2 cellular contexts compared by ENCODE assay signal in the genomic region with DNA sequence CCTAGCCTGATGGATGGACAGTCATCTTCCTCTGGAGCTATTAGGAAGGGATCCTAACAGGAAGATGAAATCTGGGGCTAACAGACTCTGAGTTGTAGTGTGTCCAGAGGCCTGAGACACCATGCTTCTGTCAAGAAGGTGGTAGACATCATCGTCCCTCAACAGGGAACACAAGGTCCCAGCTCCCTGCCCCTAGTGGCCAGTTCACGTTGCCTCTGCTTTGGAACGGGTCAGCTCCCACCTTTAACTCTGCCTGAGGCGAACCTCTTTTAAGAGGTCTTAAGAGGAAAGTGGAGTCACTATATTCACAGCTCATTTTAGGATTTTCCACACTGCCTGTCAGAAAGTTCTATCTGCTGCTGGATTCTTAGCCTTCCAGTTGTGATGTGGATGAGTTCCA.
TF ChIP-seq lines count a peak whose summit lies in the region.

No MANE protein-coding gene starts in this region.

TF ChIP-seq in HCT116, 20 proteins besides CTCF, POLR2A, EP300 and RAD21:
- TF ChIP-seq SRF (IDR thresholded peaks at IDR 0.05; ENCODE audit: low read depth) (no peak), JUND (IDR thresholded peaks at IDR 0.05) (no peak), TCF7L2 (IDR thresholded peaks at IDR 0.05; ENCODE audit: borderline replicate concordance, extremely low read depth, insufficient read depth, insufficient read length) (no peak), EGR1 (IDR thresholded peaks at IDR 0.05; ENCODE audit: low read depth) (no peak), SP1 (IDR thresholded peaks at IDR 0.05; ENCODE audit: low read depth) (no peak), ZNF274 (IDR thresholded peaks at IDR 0.05; ENCODE audit: low read depth, low read length) (no peak), ELF1 (IDR thresholded peaks at IDR 0.05; ENCODE audit: borderline replicate concordance, low read depth) (no peak), FOSL1 (IDR thresholded peaks at IDR 0.05; ENCODE audit: low read depth) (no peak), POLR2AphosphoS5 (IDR thresholded peaks at IDR 0.05; ENCODE audit: low read depth, low read length) (no peak)
- TF ChIP-seq, protein P1, sequence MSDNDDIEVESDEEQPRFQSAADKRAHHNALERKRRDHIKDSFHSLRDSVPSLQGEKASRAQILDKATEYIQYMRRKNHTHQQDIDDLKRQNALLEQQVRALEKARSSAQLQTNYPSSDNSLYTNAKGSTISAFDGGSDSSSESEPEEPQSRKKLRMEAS (IDR thresholded peaks at IDR 0.05) = no peak
- TF ChIP-seq, protein P2, sequence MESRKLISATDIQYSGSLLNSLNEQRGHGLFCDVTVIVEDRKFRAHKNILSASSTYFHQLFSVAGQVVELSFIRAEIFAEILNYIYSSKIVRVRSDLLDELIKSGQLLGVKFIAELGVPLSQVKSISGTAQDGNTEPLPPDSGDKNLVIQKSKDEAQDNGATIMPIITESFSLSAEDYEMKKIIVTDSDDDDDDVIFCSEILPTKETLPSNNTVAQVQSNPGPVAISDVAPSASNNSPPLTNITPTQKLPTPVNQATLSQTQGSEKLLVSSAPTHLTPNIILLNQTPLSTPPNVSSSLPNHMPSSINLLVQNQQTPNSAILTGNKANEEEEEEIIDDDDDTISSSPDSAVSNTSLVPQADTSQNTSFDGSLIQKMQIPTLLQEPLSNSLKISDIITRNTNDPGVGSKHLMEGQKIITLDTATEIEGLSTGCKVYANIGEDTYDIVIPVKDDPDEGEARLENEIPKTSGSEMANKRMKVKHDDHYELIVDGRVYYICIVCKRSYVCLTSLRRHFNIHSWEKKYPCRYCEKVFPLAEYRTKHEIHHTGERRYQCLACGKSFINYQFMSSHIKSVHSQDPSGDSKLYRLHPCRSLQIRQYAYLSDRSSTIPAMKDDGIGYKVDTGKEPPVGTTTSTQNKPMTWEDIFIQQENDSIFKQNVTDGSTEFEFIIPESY (IDR thresholded peaks at IDR 0.05; ENCODE audit: extremely low read depth, insufficient replicate concordance, low read length) = no peak

TF ChIP-seq in GM12878, 131 proteins besides CTCF, POLR2A, EP300 and RAD21:
- TF ChIP-seq ASH2L (IDR thresholded peaks at IDR 0.05; ENCODE audit: borderline replicate concordance, low read depth) (no peak), BCL11A (IDR thresholded peaks at IDR 0.05; ENCODE audit: low read depth, low read length) (no peak), MEF2B (IDR thresholded peaks at IDR 0.05; ENCODE audit: partially characterized antibody, poor library complexity, severe bottlenecking) (no peak), TAF1 (IDR thresholded peaks at IDR 0.05; ENCODE audit: borderline replicate concordance, low read depth, low read length) (no peak), ATF7 (IDR thresholded peaks at IDR 0.05; ENCODE audit: low read depth) (no peak), GATAD2B (conservative IDR thresholded peaks at IDR 0.05; ENCODE audit: low read depth) (no peak), CHD4 (IDR thresholded peaks at IDR 0.05) (no peak), ZSCAN29 (IDR thresholded peaks at IDR 0.05) (no peak), DPF2 (IDR thresholded peaks at IDR 0.05) (no peak), YBX1 (IDR thresholded peaks at IDR 0.05) (no peak), RELA (IDR thresholded peaks at IDR 0.05; ENCODE audit: borderline replicate concordance, partially characterized antibody) (no peak), KLF5 (IDR thresholded peaks at IDR 0.05; ENCODE audit: partially characterized antibody) (no peak), CREM (IDR thresholded peaks at IDR 0.05; ENCODE audit: low read depth) (no peak)
- TF ChIP-seq, protein P3, sequence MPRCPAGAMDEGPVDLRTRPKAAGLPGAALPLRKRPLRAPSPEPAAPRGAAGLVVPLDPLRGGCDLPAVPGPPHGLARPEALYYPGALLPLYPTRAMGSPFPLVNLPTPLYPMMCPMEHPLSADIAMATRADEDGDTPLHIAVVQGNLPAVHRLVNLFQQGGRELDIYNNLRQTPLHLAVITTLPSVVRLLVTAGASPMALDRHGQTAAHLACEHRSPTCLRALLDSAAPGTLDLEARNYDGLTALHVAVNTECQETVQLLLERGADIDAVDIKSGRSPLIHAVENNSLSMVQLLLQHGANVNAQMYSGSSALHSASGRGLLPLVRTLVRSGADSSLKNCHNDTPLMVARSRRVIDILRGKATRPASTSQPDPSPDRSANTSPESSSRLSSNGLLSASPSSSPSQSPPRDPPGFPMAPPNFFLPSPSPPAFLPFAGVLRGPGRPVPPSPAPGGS (IDR thresholded peaks at IDR 0.05; ENCODE audit: borderline replicate concordance, insufficient read depth, low read depth, low read length, poor library complexity, severe bottlenecking) = no peak
- TF ChIP-seq, protein P4, sequence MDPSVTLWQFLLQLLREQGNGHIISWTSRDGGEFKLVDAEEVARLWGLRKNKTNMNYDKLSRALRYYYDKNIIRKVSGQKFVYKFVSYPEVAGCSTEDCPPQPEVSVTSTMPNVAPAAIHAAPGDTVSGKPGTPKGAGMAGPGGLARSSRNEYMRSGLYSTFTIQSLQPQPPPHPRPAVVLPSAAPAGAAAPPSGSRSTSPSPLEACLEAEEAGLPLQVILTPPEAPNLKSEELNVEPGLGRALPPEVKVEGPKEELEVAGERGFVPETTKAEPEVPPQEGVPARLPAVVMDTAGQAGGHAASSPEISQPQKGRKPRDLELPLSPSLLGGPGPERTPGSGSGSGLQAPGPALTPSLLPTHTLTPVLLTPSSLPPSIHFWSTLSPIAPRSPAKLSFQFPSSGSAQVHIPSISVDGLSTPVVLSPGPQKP (IDR thresholded peaks at IDR 0.05; ENCODE audit: low read depth, low read length) = no peak
- TF ChIP-seq, protein P5, sequence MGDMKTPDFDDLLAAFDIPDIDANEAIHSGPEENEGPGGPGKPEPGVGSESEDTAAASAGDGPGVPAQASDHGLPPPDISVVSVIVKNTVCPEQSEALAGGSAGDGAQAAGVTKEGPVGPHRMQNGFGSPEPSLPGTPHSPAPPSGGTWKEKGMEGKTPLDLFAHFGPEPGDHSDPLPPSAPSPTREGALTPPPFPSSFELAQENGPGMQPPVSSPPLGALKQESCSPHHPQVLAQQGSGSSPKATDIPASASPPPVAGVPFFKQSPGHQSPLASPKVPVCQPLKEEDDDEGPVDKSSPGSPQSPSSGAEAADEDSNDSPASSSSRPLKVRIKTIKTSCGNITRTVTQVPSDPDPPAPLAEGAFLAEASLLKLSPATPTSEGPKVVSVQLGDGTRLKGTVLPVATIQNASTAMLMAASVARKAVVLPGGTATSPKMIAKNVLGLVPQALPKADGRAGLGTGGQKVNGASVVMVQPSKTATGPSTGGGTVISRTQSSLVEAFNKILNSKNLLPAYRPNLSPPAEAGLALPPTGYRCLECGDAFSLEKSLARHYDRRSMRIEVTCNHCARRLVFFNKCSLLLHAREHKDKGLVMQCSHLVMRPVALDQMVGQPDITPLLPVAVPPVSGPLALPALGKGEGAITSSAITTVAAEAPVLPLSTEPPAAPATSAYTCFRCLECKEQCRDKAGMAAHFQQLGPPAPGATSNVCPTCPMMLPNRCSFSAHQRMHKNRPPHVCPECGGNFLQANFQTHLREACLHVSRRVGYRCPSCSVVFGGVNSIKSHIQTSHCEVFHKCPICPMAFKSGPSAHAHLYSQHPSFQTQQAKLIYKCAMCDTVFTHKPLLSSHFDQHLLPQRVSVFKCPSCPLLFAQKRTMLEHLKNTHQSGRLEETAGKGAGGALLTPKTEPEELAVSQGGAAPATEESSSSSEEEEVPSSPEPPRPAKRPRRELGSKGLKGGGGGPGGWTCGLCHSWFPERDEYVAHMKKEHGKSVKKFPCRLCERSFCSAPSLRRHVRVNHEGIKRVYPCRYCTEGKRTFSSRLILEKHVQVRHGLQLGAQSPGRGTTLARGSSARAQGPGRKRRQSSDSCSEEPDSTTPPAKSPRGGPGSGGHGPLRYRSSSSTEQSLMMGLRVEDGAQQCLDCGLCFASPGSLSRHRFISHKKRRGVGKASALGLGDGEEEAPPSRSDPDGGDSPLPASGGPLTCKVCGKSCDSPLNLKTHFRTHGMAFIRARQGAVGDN (IDR thresholded peaks at IDR 0.05) = no peak
- TF ChIP-seq, protein P6, sequence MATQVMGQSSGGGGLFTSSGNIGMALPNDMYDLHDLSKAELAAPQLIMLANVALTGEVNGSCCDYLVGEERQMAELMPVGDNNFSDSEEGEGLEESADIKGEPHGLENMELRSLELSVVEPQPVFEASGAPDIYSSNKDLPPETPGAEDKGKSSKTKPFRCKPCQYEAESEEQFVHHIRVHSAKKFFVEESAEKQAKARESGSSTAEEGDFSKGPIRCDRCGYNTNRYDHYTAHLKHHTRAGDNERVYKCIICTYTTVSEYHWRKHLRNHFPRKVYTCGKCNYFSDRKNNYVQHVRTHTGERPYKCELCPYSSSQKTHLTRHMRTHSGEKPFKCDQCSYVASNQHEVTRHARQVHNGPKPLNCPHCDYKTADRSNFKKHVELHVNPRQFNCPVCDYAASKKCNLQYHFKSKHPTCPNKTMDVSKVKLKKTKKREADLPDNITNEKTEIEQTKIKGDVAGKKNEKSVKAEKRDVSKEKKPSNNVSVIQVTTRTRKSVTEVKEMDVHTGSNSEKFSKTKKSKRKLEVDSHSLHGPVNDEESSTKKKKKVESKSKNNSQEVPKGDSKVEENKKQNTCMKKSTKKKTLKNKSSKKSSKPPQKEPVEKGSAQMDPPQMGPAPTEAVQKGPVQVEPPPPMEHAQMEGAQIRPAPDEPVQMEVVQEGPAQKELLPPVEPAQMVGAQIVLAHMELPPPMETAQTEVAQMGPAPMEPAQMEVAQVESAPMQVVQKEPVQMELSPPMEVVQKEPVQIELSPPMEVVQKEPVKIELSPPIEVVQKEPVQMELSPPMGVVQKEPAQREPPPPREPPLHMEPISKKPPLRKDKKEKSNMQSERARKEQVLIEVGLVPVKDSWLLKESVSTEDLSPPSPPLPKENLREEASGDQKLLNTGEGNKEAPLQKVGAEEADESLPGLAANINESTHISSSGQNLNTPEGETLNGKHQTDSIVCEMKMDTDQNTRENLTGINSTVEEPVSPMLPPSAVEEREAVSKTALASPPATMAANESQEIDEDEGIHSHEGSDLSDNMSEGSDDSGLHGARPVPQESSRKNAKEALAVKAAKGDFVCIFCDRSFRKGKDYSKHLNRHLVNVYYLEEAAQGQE (IDR thresholded peaks at IDR 0.05; ENCODE audit: low read depth, low read length) = no peak
